19 cellular contexts compared by ENCODE assay signal in the genomic region with DNA sequence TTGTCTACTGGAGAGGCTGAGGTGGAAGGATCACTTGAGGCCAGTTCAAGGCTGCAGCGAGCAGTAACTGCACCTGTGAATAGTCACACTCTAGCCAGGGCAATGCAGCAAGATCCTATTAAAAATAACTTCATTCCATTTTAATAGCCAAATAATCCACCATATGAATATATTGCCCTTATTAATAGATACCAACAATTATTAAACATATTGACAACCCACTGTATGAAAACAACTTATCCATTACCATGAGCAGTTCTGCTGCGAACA. TPM values are rescaled to one million over a fixed set of nuclear protein-coding genes. Genes with fewer than 3 reads are reported as not detected.
A peak's percentile ranks its signal among the peaks of the same experiment; 100 is the strongest.
DNase-seq lines count a peak whose midpoint lies in the region; ATAC-seq, FAIRE-seq and TF ChIP-seq lines count a peak whose summit lies in the region.
"Had no signal": no experiment of that assay in that cellular context is flagged by ENCODE, and none has a peak within 500 bp of the region (broad histone marks: within the 10 kb centered on the region; RNA-seq: fewer than 3 reads in every experiment).

No MANE protein-coding gene starts in this region.

- no peaks in the 10 kb centered on the region for H3K79me2 ChIP-seq in HepG2 (ENCODE audit: insufficient read depth, low read length)

- H3K4me3 ChIP-seq in HepG2 (replicated peaks in 1 of 3; ENCODE audit: insufficient read depth in 1 of 3, low read depth in 2 of 3, low read length in 3 of 3) (no peak overlapping the region), right lobe of liver (no peak overlapping the region), endodermal cell (ENCODE audit: low read length) (no peak overlapping the region)
- H3K4me3 ChIP-seq: PC-9, SJCRH30 had no signal

- 92% methylated on average over 2 of the region's 2 CpGs for WGBS in HepG2 (ENCODE audit: low lambda C conversion rate)
- WGBS in right lobe of liver (ENCODE audit: insufficient coverage, low coverage, low lambda C conversion rate, missing lambda C conversion rate): 100% methylated on average over 2 of the region's 2 CpGs
- WGBS in endodermal cell (ENCODE audit: insufficient coverage in 1 of 2, insufficient read length in 1 of 2), 2 experiments: 93 to 100% methylated on average over 2 of the region's 2 CpGs

- H3K9me3 Mint-ChIP-seq in activated CD4-positive, alpha-beta memory T cell treated with anti-CD3 and anti-CD28 coated beads, Interleukin-2, amount 10 ng/mL, durations not matched to agents 7 days and 5 days: no peaks in the 10 kb centered on the region
- H3K9me3 Mint-ChIP-seq in nephron progenitor cell (no peaks in the 10 kb centered on the region), endodermal cell (no peaks in the 10 kb centered on the region)
- H3K9me3 Mint-ChIP-seq: CD8-positive, alpha-beta memory T cell had no signal

- H3K36me3 Mint-ChIP-seq in activated CD4-positive, alpha-beta memory T cell treated with anti-CD3 and anti-CD28 coated beads, Interleukin-2, amount 10 ng/mL, durations not matched to agents 7 days and 5 days (ENCODE audit: low read depth): peaks cover 39% of the 10 kb centered on the region
- peaks cover 34% of the 10 kb centered on the region for H3K36me3 Mint-ChIP-seq in nephron progenitor cell (ENCODE audit: low read depth)
- H3K36me3 Mint-ChIP-seq in endodermal cell (ENCODE audit: low read depth): peaks cover 55% of the 10 kb centered on the region

- TF ChIP-seq CTCF in HepG2 (CRISPR knock-in tag; IDR thresholded peaks at IDR 0.05) (no peak), right lobe of liver (IDR thresholded peaks at IDR 0.05) (no peak), nephron progenitor cell (IDR thresholded peaks at IDR 0.05) (no peak), endodermal cell (conservative IDR thresholded peaks at IDR 0.05) (no peak)

- peaks cover 18% of the 10 kb centered on the region for H3K4me1 ChIP-seq in HepG2 (ENCODE audit: insufficient read depth, low read length)
- no peaks in the 10 kb centered on the region for H3K4me1 ChIP-seq in right lobe of liver
- no peaks in the 10 kb centered on the region for H3K4me1 ChIP-seq in endodermal cell (ENCODE audit: control insufficient read depth, insufficient read depth, low read length)
- H3K4me1 ChIP-seq: SJCRH30 had no signal

- no peak for ATAC-seq in HepG2
- ATAC-seq in right lobe of liver: no peak

- POLR2A ChIA-PET in HepG2 (lab: Yijun Ruan, JAX): interaction anchor here (1.9 kb wide), 1 partner anchor 10 kb away, joined by 7 read pairs; a partner anchor contains a TSS
- POLR2A ChIA-PET in activated CD4-positive, alpha-beta memory T cell treated with anti-CD3 and anti-CD28 coated beads, Interleukin-2, amount 10 ng/mL, durations not matched to agents 7 days and 5 days (lab: Charles Lee): no interaction called here

- CTCF ChIA-PET in HepG2 (lab: Yijun Ruan, JAX; ENCODE audit: low intra/inter-chr PET ratio, low total read pairs): no interaction called here
- CTCF ChIA-PET in activated CD4-positive, alpha-beta memory T cell treated with anti-CD3 and anti-CD28 coated beads, Interleukin-2, amount 10 ng/mL, durations not matched to agents 7 days and 5 days (lab: Charles Lee): no interaction called here

- H3K27me3 Mint-ChIP-seq in activated CD4-positive, alpha-beta memory T cell treated with anti-CD3 and anti-CD28 coated beads, Interleukin-2, amount 10 ng/mL, durations not matched to agents 7 days and 5 days: no peaks in the 10 kb centered on the region
- H3K27me3 Mint-ChIP-seq in nephron progenitor cell (ENCODE audit: low read depth, poor library complexity) (peaks cover 3% of the 10 kb centered on the region), endodermal cell (ENCODE audit: insufficient read depth) (no peaks in the 10 kb centered on the region)
- H3K27me3 Mint-ChIP-seq: CD8-positive, alpha-beta memory T cell had no signal

- TF ChIP-seq EP300 in HepG2 (IDR thresholded peaks at IDR 0.05; ENCODE audit: low read depth in 2 of 2, low read length in 2 of 2): no peak
- TF ChIP-seq EP300 in HepG2 (CRISPR knock-in tag; IDR thresholded peaks at IDR 0.05; ENCODE audit: borderline replicate concordance): no peak

- no peak for TF ChIP-seq RAD21 in HepG2 (CRISPR knock-in tag; IDR thresholded peaks at IDR 0.05)

- peaks cover 9% of the 10 kb centered on the region; the same call in 1 of the 2 replicates for H4K20me1 ChIP-seq in HepG2 (ENCODE audit: insufficient read depth, low read length)

- peak overlapping the region; percentile 10 for H3K27ac Mint-ChIP-seq in activated CD4-positive, alpha-beta memory T cell treated with anti-CD3 and anti-CD28 coated beads, Interleukin-2, amount 10 ng/mL, durations not matched to agents 7 days and 5 days
- H3K27ac Mint-ChIP-seq in nephron progenitor cell: peak overlapping the region; percentile 38
- no peak overlapping the region for H3K27ac Mint-ChIP-seq in endodermal cell

- H3K9me3 ChIP-seq in HepG2 (ENCODE audit: low read length): no peaks in the 10 kb centered on the region
- no peaks in the 10 kb centered on the region for H3K9me3 ChIP-seq in right lobe of liver
- H3K9me3 ChIP-seq in endodermal cell (ENCODE audit: control insufficient read depth, low read length): no peaks in the 10 kb centered on the region
- H3K9me3 ChIP-seq: SJCRH30 had no signal

- peaks cover 5% of the 10 kb centered on the region for H3K4me1 Mint-ChIP-seq in activated CD4-positive, alpha-beta memory T cell treated with anti-CD3 and anti-CD28 coated beads, Interleukin-2, amount 10 ng/mL, durations not matched to agents 7 days and 5 days
- H3K4me1 Mint-ChIP-seq in nephron progenitor cell: no peaks in the 10 kb centered on the region
- H3K4me1 Mint-ChIP-seq in endodermal cell: no peaks in the 10 kb centered on the region
- H3K4me1 Mint-ChIP-seq: CD8-positive, alpha-beta memory T cell had no signal

- no TSS peak for BruUV-seq in HepG2 (replicated peaks; lab: Mats Ljungman, UMichigan)

- no peak overlapping the region for H3K4me2 ChIP-seq in HepG2 (ENCODE audit: low read depth, low read length)
- H3K4me2 ChIP-seq: KMS-11, PC-9 had no signal

- no peak overlapping the region for H2AFZ ChIP-seq in HepG2 (ENCODE audit: low read length)
- H2AFZ ChIP-seq: PC-9 had no signal

- H3K36me3 ChIP-seq in HepG2 (replicated peaks in 1 of 2; ENCODE audit: control insufficient read depth in 1 of 2, insufficient read depth in 2 of 2, low read length in 2 of 2): peaks cover 23 to 57% of the 10 kb centered on the region in 2 experiments
- peaks cover 0 to 54% (median 14%) of the 10 kb centered on the region in 4 donors for H3K36me3 ChIP-seq in right lobe of liver
- peaks cover 53% of the 10 kb centered on the region for H3K36me3 ChIP-seq in endodermal cell (ENCODE audit: control insufficient read depth, insufficient read depth, low read length)

- TF ChIP-seq POLR2A in HepG2 (IDR thresholded peaks at IDR 0.05; ENCODE audit: insufficient read depth in 1 of 2, low read depth in 2 of 2, low read length in 2 of 2): no peak
- TF ChIP-seq POLR2A in right lobe of liver (IDR thresholded peaks at IDR 0.05): no peak

- no peak overlapping the region for H3K4me3 Mint-ChIP-seq in activated CD4-positive, alpha-beta memory T cell treated with anti-CD3 and anti-CD28 coated beads, Interleukin-2, amount 10 ng/mL, durations not matched to agents 7 days and 5 days
- no peak overlapping the region for H3K4me3 Mint-ChIP-seq in nephron progenitor cell
- H3K4me3 Mint-ChIP-seq in endodermal cell: no peak overlapping the region
- H3K4me3 Mint-ChIP-seq: CD8-positive, alpha-beta memory T cell had no signal

- H3K27ac ChIP-seq in HepG2 (ENCODE audit: extremely low read length, insufficient read depth, low read length) (no peak overlapping the region), right lobe of liver (no peak overlapping the region), endodermal cell (ENCODE audit: low read depth, low read length) (no peak overlapping the region)
- H3K27ac ChIP-seq: KMS-11, PC-9, SJCRH30 had no signal

- H3K27me3 ChIP-seq in HepG2 (ENCODE audit: control insufficient read depth in 1 of 2, insufficient read depth in 2 of 2, low read length in 2 of 2) (no peaks in the 10 kb centered on the region), right lobe of liver (no peaks in the 10 kb centered on the region), endodermal cell (ENCODE audit: control insufficient read depth, insufficient read depth, low read length, poor library complexity, severe bottlenecking) (no peaks in the 10 kb centered on the region)
- H3K27me3 ChIP-seq: SJCRH30 had no signal

- H3K9ac ChIP-seq in HepG2 (ENCODE audit: insufficient read depth, low read depth, low read length) (no peak overlapping the region), endodermal cell (ENCODE audit: extremely low read depth, low read length, poor library complexity, severe bottlenecking) (no peak overlapping the region)
- H3K9ac ChIP-seq: KMS-11 had no signal

- in situ Hi-C loops in HepG2 (cut with HindIII; ENCODE audit: extremely low pct_ligation_motif_present, low pct_unique_long_range_greater_than_20kb): loop anchor here (5.0 kb wide), 1 partner anchor 105 kb away; no protein-coding TSS in a partner anchor

- DNase-seq in HepG2 (ENCODE audit: low spot score): no peak
- DNase-seq in right lobe of liver: no peak
- DNase-seq in activated CD4-positive, alpha-beta memory T cell treated with anti-CD3 and anti-CD28 coated beads, Interleukin-2, amount 10 ng/mL, durations not matched to agents 7 days and 5 days: no peak
- DNase-seq in nephron progenitor cell: no peak
- no peak for DNase-seq in kidney tubule cell (ENCODE audit: low spot score)
- DNase-seq in endodermal cell: no peak
- DNase-seq in Ammon's horn (ENCODE audit: low spot score): no peak
- DNase-seq: C1 segment of cervical spinal cord; CD8-positive, alpha-beta memory T cell; DMS79; GOT3; NCI-H1417; NCI-H1930; NCI-H226; NCI-H524; PC-9; SJCRH30 had no signal

- intact Hi-C loops in HepG2 (cut with micrococcal nuclease; ENCODE audit: unreplicated experiment) (no loop called here), right lobe of liver (cut with DNase I) (no loop called here)

- FAIRE-seq in HepG2 (lab: Jason Lieb, UNC): no peak

RNA-seq across cellular contexts. Expression of a gene that starts 10.4 kb away (rescaled TPM):
- total RNA-seq in HepG2 (2016; rRNA removed; fragmentation: Illumina TruSeq; extraction: Trizol) (35.8 and 60.5 TPM in 2 replicates), right lobe of liver (10 to 100 TPM; 15.8 to 31.9 (median 27.7) TPM), endodermal cell (10 to 100 TPM; 57.2 to 63.2 TPM)
- total RNA-seq in HepG2 (2016; cell fraction: cytosol; rRNA removed; fragmentation: Illumina TruSeq; extraction: Trizol; ENCODE audit: low read depth): 8.1 and 9.3 TPM in 2 replicates
- 33.7 and 52.3 TPM in 2 replicates for total RNA-seq in HepG2 (2016; cell fraction: insoluble cytoplasmic fraction; rRNA removed; fragmentation: Illumina TruSeq; extraction: Trizol)
- 20.6 and 22.3 TPM in 2 replicates for total RNA-seq in HepG2 (2016; cell fraction: membrane; rRNA removed; fragmentation: Illumina TruSeq; extraction: Trizol)
- total RNA-seq in HepG2 (2016; cell fraction: nucleus; rRNA removed; fragmentation: Illumina TruSeq; extraction: Trizol): 42.6 and 48.3 TPM in 2 replicates
- 31.3 and 40.0 TPM in 2 replicates for polyA plus RNA-seq in HepG2 (2011; rRNA removed)
- polyA plus RNA-seq in HepG2 (2011; cell fraction: cytosol; rRNA removed): 18.2 and 31.2 TPM in 2 replicates
- polyA plus RNA-seq in HepG2 (2011; cell fraction: nucleus; rRNA removed): 244 and 302 TPM in 2 replicates
- 22.2 and 27.6 TPM in 2 replicates for polyA plus RNA-seq in HepG2 (2012)
- polyA plus RNA-seq in HepG2 (2016; cell fraction: cytosol; fragmentation: Illumina TruSeq; extraction: Trizol; ENCODE audit: low read depth): 7.3 and 8.3 TPM in 2 replicates
- polyA plus RNA-seq in HepG2 (2016; cell fraction: insoluble cytoplasmic fraction; fragmentation: Illumina TruSeq; extraction: Trizol; ENCODE audit: low read depth): 29.8 and 37.5 TPM in 2 replicates
- polyA plus RNA-seq in HepG2 (2016; cell fraction: membrane; fragmentation: Illumina TruSeq; extraction: Trizol; ENCODE audit: low read depth): 10.4 and 13.8 TPM in 2 replicates
- polyA plus RNA-seq in HepG2 (2016; cell fraction: nucleus; fragmentation: Illumina TruSeq; extraction: Trizol; ENCODE audit: insufficient read depth, low read depth): 92.6 and 114 TPM in 2 replicates
- 20.9 and 51.8 TPM in 2 replicates for polyA minus RNA-seq in HepG2 (2011; rRNA and poly(A)+ RNA removed; ENCODE audit: low replicate concordance)
- polyA minus RNA-seq in HepG2 (2011; cell fraction: cytosol; rRNA and poly(A)+ RNA removed): 15.0 and 21.0 TPM in 2 replicates
- 25.6 and 29.0 TPM in 2 replicates for polyA minus RNA-seq in HepG2 (2011; cell fraction: nucleus; rRNA and poly(A)+ RNA removed)
- 10 to 100 TPM; 48.6 to 52.9 TPM for total RNA-seq in activated CD4-positive, alpha-beta memory T cell treated with anti-CD3 and anti-CD28 coated beads, Interleukin-2, amount 10 ng/mL, durations not matched to agents 7 days and 5 days
- polyA plus RNA-seq in endodermal cell (2013, experiment 1 of 2): 42.3 TPM
- 39.0 TPM for polyA plus RNA-seq in endodermal cell (2013, experiment 2 of 2)

RNA-seq across cellular contexts. Expression of a gene that starts 19.6 kb away (rescaled TPM):
- total RNA-seq in HepG2 (2016; rRNA removed; fragmentation: Illumina TruSeq; extraction: Trizol): 240 and 336 TPM in 2 replicates
- total RNA-seq in HepG2 (2016; cell fraction: cytosol; rRNA removed; fragmentation: Illumina TruSeq; extraction: Trizol; ENCODE audit: low read depth): 94.7 and 94.9 TPM in 2 replicates
- 233 and 351 TPM in 2 replicates for total RNA-seq in HepG2 (2016; cell fraction: insoluble cytoplasmic fraction; rRNA removed; fragmentation: Illumina TruSeq; extraction: Trizol)
- total RNA-seq in HepG2 (2016; cell fraction: membrane; rRNA removed; fragmentation: Illumina TruSeq; extraction: Trizol): 97.2 and 101 TPM in 2 replicates
- 84.2 and 97.2 TPM in 2 replicates for total RNA-seq in HepG2 (2016; cell fraction: nucleus; rRNA removed; fragmentation: Illumina TruSeq; extraction: Trizol)
- polyA plus RNA-seq in HepG2 (2011; rRNA removed): 88.1 and 107 TPM in 2 replicates
- polyA plus RNA-seq in HepG2 (2011; cell fraction: cytosol; rRNA removed): 93.4 and 124 TPM in 2 replicates
- polyA plus RNA-seq in HepG2 (2011; cell fraction: nucleus; rRNA removed): 50.1 and 56.3 TPM in 2 replicates
- polyA plus RNA-seq in HepG2 (2012): 89.8 and 93.0 TPM in 2 replicates
- polyA plus RNA-seq in HepG2 (2016; cell fraction: cytosol; fragmentation: Illumina TruSeq; extraction: Trizol; ENCODE audit: low read depth): 78.6 and 81.5 TPM in 2 replicates
- polyA plus RNA-seq in HepG2 (2016; cell fraction: insoluble cytoplasmic fraction; fragmentation: Illumina TruSeq; extraction: Trizol; ENCODE audit: low read depth): 291 and 296 TPM in 2 replicates
- polyA plus RNA-seq in HepG2 (2016; cell fraction: membrane; fragmentation: Illumina TruSeq; extraction: Trizol; ENCODE audit: low read depth): 74.1 and 77.8 TPM in 2 replicates
- 141 and 146 TPM in 2 replicates for polyA plus RNA-seq in HepG2 (2016; cell fraction: nucleus; fragmentation: Illumina TruSeq; extraction: Trizol; ENCODE audit: insufficient read depth, low read depth)
- 76.8 and 132 TPM in 2 replicates for polyA minus RNA-seq in HepG2 (2011; rRNA and poly(A)+ RNA removed; ENCODE audit: low replicate concordance)
- 46.9 and 78.3 TPM in 2 replicates for polyA minus RNA-seq in HepG2 (2011; cell fraction: cytosol; rRNA and poly(A)+ RNA removed)
- polyA minus RNA-seq in HepG2 (2011; cell fraction: nucleus; rRNA and poly(A)+ RNA removed): 15.8 and 16.4 TPM in 2 replicates
- total RNA-seq in right lobe of liver: 100 to 1,000 TPM; 102 to 184 (median 150) TPM
- 100 to 1,000 TPM; 215 to 224 TPM for total RNA-seq in activated CD4-positive, alpha-beta memory T cell treated with anti-CD3 and anti-CD28 coated beads, Interleukin-2, amount 10 ng/mL, durations not matched to agents 7 days and 5 days
- 100 to 1,000 TPM; 177 to 221 TPM for total RNA-seq in endodermal cell
- 123 TPM for polyA plus RNA-seq in endodermal cell (2013, experiment 1 of 2)
- 112 TPM for polyA plus RNA-seq in endodermal cell (2013, experiment 2 of 2)

RNA-seq across cellular contexts. Expression of a gene that starts 23.0 kb away (rescaled TPM):
- total RNA-seq in HepG2 (2016; rRNA removed; fragmentation: Illumina TruSeq; extraction: Trizol) (not detected in 2 replicates), right lobe of liver (not detected), endodermal cell (not detected)
- total RNA-seq in HepG2 (2016; cell fraction: cytosol; rRNA removed; fragmentation: Illumina TruSeq; extraction: Trizol; ENCODE audit: low read depth): not detected in 2 replicates
- not detected in 2 replicates for total RNA-seq in HepG2 (2016; cell fraction: insoluble cytoplasmic fraction; rRNA removed; fragmentation: Illumina TruSeq; extraction: Trizol)
- not detected in 2 replicates for total RNA-seq in HepG2 (2016; cell fraction: membrane; rRNA removed; fragmentation: Illumina TruSeq; extraction: Trizol)
- total RNA-seq in HepG2 (2016; cell fraction: nucleus; rRNA removed; fragmentation: Illumina TruSeq; extraction: Trizol): not detected in 2 replicates
- not detected in 2 replicates for polyA plus RNA-seq in HepG2 (2011; rRNA removed)
- polyA plus RNA-seq in HepG2 (2011; cell fraction: cytosol; rRNA removed): not detected in 2 replicates
- polyA plus RNA-seq in HepG2 (2011; cell fraction: nucleus; rRNA removed): 0.07 TPM in 1 of 2 replicates, not detected in the other
- polyA plus RNA-seq in HepG2 (2012): 0.11 TPM in 1 of 2 replicates, not detected in the other
- polyA plus RNA-seq in HepG2 (2016; cell fraction: cytosol; fragmentation: Illumina TruSeq; extraction: Trizol; ENCODE audit: low read depth): not detected in 2 replicates
- polyA plus RNA-seq in HepG2 (2016; cell fraction: insoluble cytoplasmic fraction; fragmentation: Illumina TruSeq; extraction: Trizol; ENCODE audit: low read depth): not detected in 2 replicates
- not detected in 2 replicates for polyA plus RNA-seq in HepG2 (2016; cell fraction: membrane; fragmentation: Illumina TruSeq; extraction: Trizol; ENCODE audit: low read depth)
- not detected in 2 replicates for polyA plus RNA-seq in HepG2 (2016; cell fraction: nucleus; fragmentation: Illumina TruSeq; extraction: Trizol; ENCODE audit: insufficient read depth, low read depth)
- not detected in 2 replicates for polyA minus RNA-seq in HepG2 (2011; rRNA and poly(A)+ RNA removed; ENCODE audit: low replicate concordance)
- polyA minus RNA-seq in HepG2 (2011; cell fraction: cytosol; rRNA and poly(A)+ RNA removed): not detected in 2 replicates
- not detected in 2 replicates for polyA minus RNA-seq in HepG2 (2011; cell fraction: nucleus; rRNA and poly(A)+ RNA removed)
- 1 to 10 TPM; 1.2 to 1.6 TPM for total RNA-seq in activated CD4-positive, alpha-beta memory T cell treated with anti-CD3 and anti-CD28 coated beads, Interleukin-2, amount 10 ng/mL, durations not matched to agents 7 days and 5 days
- polyA plus RNA-seq in endodermal cell (2013, experiment 1 of 2): 1.1 TPM
- 0.87 TPM for polyA plus RNA-seq in endodermal cell (2013, experiment 2 of 2)
- total RNA-seq: M059J, PC-9 had no signal

RNA-seq across cellular contexts. Expression of a gene that starts 31.2 kb away (rescaled TPM):
- total RNA-seq in HepG2 (2016; rRNA removed; fragmentation: Illumina TruSeq; extraction: Trizol) (8.0 and 12.4 TPM in 2 replicates), right lobe of liver (10 to 100 TPM; 20.6 to 40.2 (median 29.9) TPM), endodermal cell (10 to 100 TPM; 46.5 to 56.2 TPM)
- total RNA-seq in HepG2 (2016; cell fraction: cytosol; rRNA removed; fragmentation: Illumina TruSeq; extraction: Trizol; ENCODE audit: low read depth): 4.2 and 5.7 TPM in 2 replicates
- 8.0 and 11.4 TPM in 2 replicates for total RNA-seq in HepG2 (2016; cell fraction: insoluble cytoplasmic fraction; rRNA removed; fragmentation: Illumina TruSeq; extraction: Trizol)
- total RNA-seq in HepG2 (2016; cell fraction: membrane; rRNA removed; fragmentation: Illumina TruSeq; extraction: Trizol): 8.3 and 9.2 TPM in 2 replicates
- 7.7 and 9.2 TPM in 2 replicates for total RNA-seq in HepG2 (2016; cell fraction: nucleus; rRNA removed; fragmentation: Illumina TruSeq; extraction: Trizol)
- 19.2 and 20.5 TPM in 2 replicates for polyA plus RNA-seq in HepG2 (2011; rRNA removed)
- polyA plus RNA-seq in HepG2 (2011; cell fraction: cytosol; rRNA removed): 5.9 and 7.9 TPM in 2 replicates
- 50.3 and 61.9 TPM in 2 replicates for polyA plus RNA-seq in HepG2 (2011; cell fraction: nucleus; rRNA removed)
- 7.5 and 11.4 TPM in 2 replicates for polyA plus RNA-seq in HepG2 (2012)
- polyA plus RNA-seq in HepG2 (2016; cell fraction: cytosol; fragmentation: Illumina TruSeq; extraction: Trizol; ENCODE audit: low read depth): 2.6 and 3.7 TPM in 2 replicates
- polyA plus RNA-seq in HepG2 (2016; cell fraction: insoluble cytoplasmic fraction; fragmentation: Illumina TruSeq; extraction: Trizol; ENCODE audit: low read depth): 13.5 and 14.7 TPM in 2 replicates
- 8.3 and 8.7 TPM in 2 replicates for polyA plus RNA-seq in HepG2 (2016; cell fraction: membrane; fragmentation: Illumina TruSeq; extraction: Trizol; ENCODE audit: low read depth)
- 25.5 and 28.7 TPM in 2 replicates for polyA plus RNA-seq in HepG2 (2016; cell fraction: nucleus; fragmentation: Illumina TruSeq; extraction: Trizol; ENCODE audit: insufficient read depth, low read depth)
- 19.4 and 40.7 TPM in 2 replicates for polyA minus RNA-seq in HepG2 (2011; rRNA and poly(A)+ RNA removed; ENCODE audit: low replicate concordance)
- 8.5 and 14.7 TPM in 2 replicates for polyA minus RNA-seq in HepG2 (2011; cell fraction: cytosol; rRNA and poly(A)+ RNA removed)
- 14.9 and 16.0 TPM in 2 replicates for polyA minus RNA-seq in HepG2 (2011; cell fraction: nucleus; rRNA and poly(A)+ RNA removed)
- 10 to 100 TPM; 35.7 to 38.3 TPM for total RNA-seq in activated CD4-positive, alpha-beta memory T cell treated with anti-CD3 and anti-CD28 coated beads, Interleukin-2, amount 10 ng/mL, durations not matched to agents 7 days and 5 days
- polyA plus RNA-seq in endodermal cell (2013, experiment 1 of 2): 32.4 TPM
- polyA plus RNA-seq in endodermal cell (2013, experiment 2 of 2): 28.6 TPM

RNA-seq across cellular contexts. Expression of a gene that starts 38.2 kb away (rescaled TPM):
- 7.9 and 16.0 TPM in 2 replicates for total RNA-seq in HepG2 (2016; rRNA removed; fragmentation: Illumina TruSeq; extraction: Trizol)
- total RNA-seq in HepG2 (2016; cell fraction: cytosol; rRNA removed; fragmentation: Illumina TruSeq; extraction: Trizol; ENCODE audit: low read depth): 3.5 and 4.1 TPM in 2 replicates
- total RNA-seq in HepG2 (2016; cell fraction: insoluble cytoplasmic fraction; rRNA removed; fragmentation: Illumina TruSeq; extraction: Trizol): 8.8 and 17.2 TPM in 2 replicates
- total RNA-seq in HepG2 (2016; cell fraction: membrane; rRNA removed; fragmentation: Illumina TruSeq; extraction: Trizol): 7.4 and 7.9 TPM in 2 replicates
- total RNA-seq in HepG2 (2016; cell fraction: nucleus; rRNA removed; fragmentation: Illumina TruSeq; extraction: Trizol): 17.2 and 22.2 TPM in 2 replicates
- 14.3 and 17.7 TPM in 2 replicates for polyA plus RNA-seq in HepG2 (2011; rRNA removed)
- 5.0 and 12.7 TPM in 2 replicates for polyA plus RNA-seq in HepG2 (2011; cell fraction: cytosol; rRNA removed)
- polyA plus RNA-seq in HepG2 (2011; cell fraction: nucleus; rRNA removed): 234 and 353 TPM in 2 replicates
- 6.8 and 9.8 TPM in 2 replicates for polyA plus RNA-seq in HepG2 (2012)
- 3.7 and 3.9 TPM in 2 replicates for polyA plus RNA-seq in HepG2 (2016; cell fraction: cytosol; fragmentation: Illumina TruSeq; extraction: Trizol; ENCODE audit: low read depth)
- polyA plus RNA-seq in HepG2 (2016; cell fraction: insoluble cytoplasmic fraction; fragmentation: Illumina TruSeq; extraction: Trizol; ENCODE audit: low read depth): 12.6 and 15.2 TPM in 2 replicates
- 7.8 and 9.8 TPM in 2 replicates for polyA plus RNA-seq in HepG2 (2016; cell fraction: membrane; fragmentation: Illumina TruSeq; extraction: Trizol; ENCODE audit: low read depth)
- polyA plus RNA-seq in HepG2 (2016; cell fraction: nucleus; fragmentation: Illumina TruSeq; extraction: Trizol; ENCODE audit: insufficient read depth, low read depth): 93.2 and 101 TPM in 2 replicates
- 2.9 and 14.9 TPM in 2 replicates for polyA minus RNA-seq in HepG2 (2011; rRNA and poly(A)+ RNA removed; ENCODE audit: low replicate concordance)
- polyA minus RNA-seq in HepG2 (2011; cell fraction: cytosol; rRNA and poly(A)+ RNA removed): 3.4 and 7.0 TPM in 2 replicates
- 19.3 TPM in 2 replicates for polyA minus RNA-seq in HepG2 (2011; cell fraction: nucleus; rRNA and poly(A)+ RNA removed)
- total RNA-seq in right lobe of liver: 10 to 100 TPM in 2 of 6 experiments, 1 to 10 TPM in 4; 6.5 to 11.8 (median 9.8) TPM
- 10 to 100 TPM; 45.1 to 48.5 TPM for total RNA-seq in activated CD4-positive, alpha-beta memory T cell treated with anti-CD3 and anti-CD28 coated beads, Interleukin-2, amount 10 ng/mL, durations not matched to agents 7 days and 5 days
- 10 to 100 TPM; 39.9 to 48.8 TPM for total RNA-seq in endodermal cell
- 34.3 TPM for polyA plus RNA-seq in endodermal cell (2013, experiment 1 of 2)
- polyA plus RNA-seq in endodermal cell (2013, experiment 2 of 2): 24.6 TPM
